ENCODE assay signal across 21 cellular contexts in genomic region chr11:93032580-93032979, GRCh38.
"Had no signal": no experiment of that assay in that cellular context is flagged by ENCODE, and none has a peak within 500 bp of the region (broad histone marks: within the 10 kb centered on the region; RNA-seq: fewer than 3 reads in every experiment).

No MANE protein-coding gene starts in this region.

- DNase-seq: activated B cell treated with CpG ODN at 0.5 μM for 24 hours; activated CD4-positive, alpha-beta T cell treated with anti-CD3 and anti-CD28 coated beads for 48 hours; activated CD8-positive, alpha-beta memory T cell treated with anti-CD3 and anti-CD28 coated beads, Interleukin-2, amount 50 U/mL, for 4 hours; activated CD8-positive, alpha-beta T cell treated with anti-CD3 and anti-CD28 coated beads, Interleukin-2, amount 10 ng/mL, durations not matched to agents 7 days and 5 days; activated effector memory CD4-positive, alpha-beta T cell treated with anti-CD3 and anti-CD28 coated beads, Interleukin-2, amount 50 U/mL, for 16 hours; activated naive CD4-positive, alpha-beta T cell treated with anti-CD3 and anti-CD28 coated beads, Interleukin-2, amount 50 U/mL, for 16 hours; activated T-cell treated with anti-CD3 and anti-CD28 coated beads, Interleukin-2, amount 50 U/mL, for 48 hours; aorta; effector memory CD8-positive, alpha-beta T cell; foreskin fibroblast; glutamatergic neuron; hypothalamus; kidney; nucleus accumbens; stimulated activated CD4-positive, alpha-beta T cell treated with anti-CD3 and anti-CD28 coated beads, Interleukin-1b, Interleukin-23, amount 100 ng/mL, for 48 hours; stimulated activated CD8-positive, alpha-beta memory T cell treated with anti-CD3 and anti-CD28 coated beads, Interleukin-4, amount 100 ng/mL, for 48 hours; stimulated activated naive CD4-positive, alpha-beta T cell; upper lobe of right lung had no signal

- H3K36me3 ChIP-seq: cardiac muscle cell, upper lobe of right lung had no signal

- H3K27me3 ChIP-seq: cardiac muscle cell, upper lobe of right lung had no signal

- H3K4me1 ChIP-seq: upper lobe of right lung had no signal

- H3K4me3 ChIP-seq: cardiac muscle cell, lung, upper lobe of right lung had no signal

- ATAC-seq: activated CD8-positive, alpha-beta T cell treated with anti-CD3 and anti-CD28 coated beads, Interleukin-2, amount 10 ng/mL, durations not matched to agents 7 days and 5 days; effector memory CD8-positive, alpha-beta T cell; left lobe of liver had no signal

- H3K9me3 ChIP-seq: upper lobe of right lung had no signal

- H3K27ac ChIP-seq: cardiac muscle cell, upper lobe of right lung had no signal
